Comparison of ENCODE assay signal across 10 cellular contexts in genomic region chr1:235888119-235888643, GRCh38. TPM values are rescaled to one million over a fixed set of nuclear protein-coding genes. Genes with fewer than 3 reads are reported as not detected.
DNase-seq lines count a peak whose midpoint lies in the region; ATAC-seq and TF ChIP-seq lines count a peak whose summit lies in the region.
"Had no signal": no experiment of that assay in that cellular context is flagged by ENCODE, and none has a peak within 500 bp of the region (broad histone marks: within the 10 kb centered on the region; RNA-seq: fewer than 3 reads in every experiment).

No MANE protein-coding gene starts in this region.

- H2BK120ac ChIP-seq in neuronal stem cell (ENCODE audit: low read depth, low read length), result no peak overlapping the region

- no peak overlapping the region for H3K14ac ChIP-seq in neuronal stem cell (ENCODE audit: low read length)

- H2AFZ ChIP-seq in KMS-11 (ENCODE audit: low read depth) (peak overlapping the region; percentile 27; the same call in 1 of the 2 replicates), neuronal stem cell (ENCODE audit: low read length) (no peak overlapping the region)

- H3K36me3 ChIP-seq in KMS-11 (ENCODE audit: insufficient read depth) (no peaks in the 10 kb centered on the region), tibial nerve (no peaks in the 10 kb centered on the region), neuronal stem cell (replicated peaks in 1 of 2; ENCODE audit: control insufficient read depth in 2 of 2, insufficient read depth in 2 of 2, low read length in 2 of 2) (no peaks in the 10 kb centered on the region)
- H3K36me3 ChIP-seq: BLaER1 had no signal

- no peaks in the 10 kb centered on the region for H3K27me3 Mint-ChIP-seq in CD4-positive, alpha-beta T cell
- no peaks in the 10 kb centered on the region for H3K27me3 Mint-ChIP-seq in activated naive CD8-positive, alpha-beta T cell treated with anti-CD3 and anti-CD28 coated beads, Interleukin-2, amount 50 U/mL, for 24 hours

- no peak for TF ChIP-seq EP300 in tibial nerve (IDR thresholded peaks at IDR 0.05)

- TF ChIP-seq CTCF in CD4-positive, alpha-beta T cell (IDR thresholded peaks at IDR 0.05), result no peak
- TF ChIP-seq CTCF in KMS-11 (conservative IDR thresholded peaks at IDR 0.05; ENCODE audit: low read depth, low read length) (no peak), tibial nerve (IDR thresholded peaks at IDR 0.05) (no peak)

- no peak overlapping the region for H4K91ac ChIP-seq in neuronal stem cell (ENCODE audit: low read depth, low read length, poor library complexity)

- H2BK15ac ChIP-seq in neuronal stem cell (ENCODE audit: low read length), result no peak overlapping the region

- TF ChIP-seq POLR2A in tibial nerve (IDR thresholded peaks at IDR 0.05), result no peak

- H3K4me1 ChIP-seq in KMS-11 (ENCODE audit: low read depth, poor library complexity, severe bottlenecking) (peaks cover 18% of the 10 kb centered on the region), tibial nerve (peaks cover 0 to 7% (median 4%) of the 10 kb centered on the region in 4 donors), neuronal stem cell (ENCODE audit: control insufficient read depth in 2 of 2, insufficient read depth in 1 of 2, low read depth in 1 of 2, low read length in 2 of 2) (peaks cover 0 to 8% of the 10 kb centered on the region in 2 donors)
- H3K4me1 ChIP-seq: BLaER1 had no signal

- CTCF ChIA-PET in CD4-positive, alpha-beta T cell (lab: Charles Lee), result interaction anchor here (1.2 to 1.6 kb wide), 3 partner anchors 10 to 384 kb away, joined by 3 read pairs; partner anchors contain the start of gene B3GALNT2

- H3K79me1 ChIP-seq in neuronal stem cell (ENCODE audit: low read depth, low read length), result no peaks in the 10 kb centered on the region

- H3K9me3 ChIP-seq in CD4-positive, alpha-beta T cell (ENCODE audit: control insufficient read depth, low read length), result no peaks in the 10 kb centered on the region
- H3K9me3 ChIP-seq in tibial nerve (no peaks in the 10 kb centered on the region), neuronal stem cell (replicated peaks in 1 of 2; ENCODE audit: control insufficient read depth in 2 of 2, insufficient read depth in 1 of 2, low read depth in 1 of 2, low read length in 2 of 2) (no peaks in the 10 kb centered on the region)
- H3K9me3 ChIP-seq: BLaER1 had no signal

- H3K18ac ChIP-seq in neuronal stem cell (ENCODE audit: low read length), result no peak overlapping the region

- no peak overlapping the region for H3K23ac ChIP-seq in neuronal stem cell (ENCODE audit: low read depth, low read length, poor library complexity)

- H4K8ac ChIP-seq in neuronal stem cell (ENCODE audit: low read depth, low read length), result no peak overlapping the region

- H2BK12ac ChIP-seq in neuronal stem cell (ENCODE audit: low read length), result no peak overlapping the region

- no peaks in the 10 kb centered on the region for H3K27me3 ChIP-seq in CD4-positive, alpha-beta T cell (ENCODE audit: control insufficient read depth, insufficient read depth, low read length)
- H3K27me3 ChIP-seq in KMS-11 (ENCODE audit: insufficient read depth, low read depth) (no peaks in the 10 kb centered on the region), tibial nerve (no peaks in the 10 kb centered on the region), neuronal stem cell (ENCODE audit: control insufficient read depth in 3 of 3, insufficient read depth in 3 of 3, low read depth in 1 of 3, low read length in 3 of 3) (peaks cover 0 to under 1% (median 0%) of the 10 kb centered on the region in 3 experiments)
- H3K27me3 ChIP-seq: BLaER1 had no signal

- H2BK5ac ChIP-seq in neuronal stem cell (ENCODE audit: low read length), result no peak overlapping the region

- 89 to 97% methylated on average over 8 of the region's 8 CpGs for WGBS in tibial nerve, 2 donors
- WGBS in neuronal stem cell (ENCODE audit: extremely low coverage in 2 of 2, insufficient read length in 2 of 2, insufficient replicate concordance in 1 of 2), 2 donors, result no CpG with 5 or more reads among the region's 8 CpGs

- H3K9me3 Mint-ChIP-seq in CD4-positive, alpha-beta T cell, result no peaks in the 10 kb centered on the region
- peaks cover 4% of the 10 kb centered on the region for H3K9me3 Mint-ChIP-seq in activated naive CD8-positive, alpha-beta T cell treated with anti-CD3 and anti-CD28 coated beads, Interleukin-2, amount 50 U/mL, for 24 hours

- H2AK5ac ChIP-seq in neuronal stem cell (ENCODE audit: low read depth, low read length), result no peak overlapping the region

- peak; percentile 92 for ATAC-seq in CD4-positive, alpha-beta T cell (ENCODE audit: poor library complexity)
- peak; percentile 81 for ATAC-seq in GM21447 (IDR thresholded peaks at IDR 0.05; ENCODE audit: unreplicated experiment)
- ATAC-seq in activated naive CD8-positive, alpha-beta T cell treated with anti-CD3 and anti-CD28 coated beads, Interleukin-2, amount 50 U/mL, for 24 hours, result peak; percentile 82
- ATAC-seq in left colon, result no peak

- H3K9ac ChIP-seq in KMS-11, result no peak overlapping the region
- no peak overlapping the region for H3K9ac ChIP-seq in neuronal stem cell (ENCODE audit: low read depth, low read length, poor library complexity)
- H3K9ac ChIP-seq: BLaER1 had no signal

- H3K4me1 Mint-ChIP-seq in CD4-positive, alpha-beta T cell (ENCODE audit: low read depth), result peaks cover 22% of the 10 kb centered on the region
- peaks cover 70% of the 10 kb centered on the region for H3K4me1 Mint-ChIP-seq in activated naive CD8-positive, alpha-beta T cell treated with anti-CD3 and anti-CD28 coated beads, Interleukin-2, amount 50 U/mL, for 24 hours

- no peaks in the 10 kb centered on the region for H3K36me3 Mint-ChIP-seq in CD4-positive, alpha-beta T cell (ENCODE audit: low read depth)
- H3K36me3 Mint-ChIP-seq in activated naive CD8-positive, alpha-beta T cell treated with anti-CD3 and anti-CD28 coated beads, Interleukin-2, amount 50 U/mL, for 24 hours (ENCODE audit: low read depth), result no peaks in the 10 kb centered on the region

- peak overlapping the region; percentile 41 for H3K4me2 ChIP-seq in KMS-11
- H3K4me2 ChIP-seq in neuronal stem cell (ENCODE audit: insufficient read depth, low read length, poor library complexity, severe bottlenecking), result no peak overlapping the region
- H3K4me2 ChIP-seq: BLaER1 had no signal

- no peaks in the 10 kb centered on the region for H4K20me1 ChIP-seq in KMS-11 (ENCODE audit: insufficient read depth)
- H4K20me1 ChIP-seq: BLaER1 had no signal

- DNase-seq in CD4-positive, alpha-beta T cell, result peak in 8 of 10 experiments; percentile 12 to 39 (median 20)
- DNase-seq in activated naive CD8-positive, alpha-beta T cell treated with anti-CD3 and anti-CD28 coated beads, Interleukin-2, amount 50 U/mL, for 24 hours, result peak; percentile 48
- no peak for DNase-seq in effector CD8-positive, alpha-beta T cell (lab: John Stamatoyannopoulos, UW)
- DNase-seq in tibial nerve (ENCODE audit: low spot score in 2 of 2) (no peak), neuronal stem cell (ENCODE audit: low spot score) (no peak), left colon (no peak)

- no peaks in the 10 kb centered on the region for H3K79me2 ChIP-seq in KMS-11 (ENCODE audit: insufficient read depth, low read depth)

- POLR2A ChIA-PET in CD4-positive, alpha-beta T cell (lab: Charles Lee), result interaction anchor here (1.1 to 2.8 kb wide), 2 partner anchors 20 to 22 kb away, joined by 3 to 11 read pairs; partner anchors contain the start of gene LYST

- H3K4me3 Mint-ChIP-seq in CD4-positive, alpha-beta T cell, result peak overlapping the region; percentile 81
- H3K4me3 Mint-ChIP-seq in activated naive CD8-positive, alpha-beta T cell treated with anti-CD3 and anti-CD28 coated beads, Interleukin-2, amount 50 U/mL, for 24 hours, result peak overlapping the region; percentile 52

- peak overlapping the region; percentile 86 for H3K27ac Mint-ChIP-seq in CD4-positive, alpha-beta T cell
- H3K27ac Mint-ChIP-seq in activated naive CD8-positive, alpha-beta T cell treated with anti-CD3 and anti-CD28 coated beads, Interleukin-2, amount 50 U/mL, for 24 hours, result peak overlapping the region; percentile 91

- no peak overlapping the region for H3K4ac ChIP-seq in neuronal stem cell (ENCODE audit: low read length)

- intact Hi-C loops in CD4-positive, alpha-beta T cell (cut with DNase I, micrococcal nuclease), result loop anchor here in 1 of 2 experiments (2.0 kb wide), 1 partner anchor 19 kb away; no protein-coding TSS in a partner anchor
- intact Hi-C loops in left colon (cut with DNase I, micrococcal nuclease), result no loop called here

- H3K4me3 ChIP-seq in KMS-11 (IDR thresholded peaks at IDR 0.05; ENCODE audit: insufficient read depth, low read depth, low read length) (no peak overlapping the region), tibial nerve (no peak overlapping the region), neuronal stem cell (ENCODE audit: low read length in 2 of 2) (no peak overlapping the region)
- H3K4me3 ChIP-seq: BLaER1, SK-N-MC had no signal

- peak overlapping the region; percentile 40 for H3K27ac ChIP-seq in CD4-positive, alpha-beta T cell (ENCODE audit: low read depth, low read length)
- H3K27ac ChIP-seq in KMS-11 (peak overlapping the region; percentile 43; the same call in 1 of the 2 replicates), tibial nerve (no peak overlapping the region), neuronal stem cell (replicated peaks; ENCODE audit: low read length) (no peak overlapping the region)
- H3K27ac ChIP-seq: BLaER1, SK-N-MC had no signal

RNA-seq across cellular contexts. Expression of gene LYST, which starts 21.5 kb away (rescaled TPM):
- total RNA-seq in CD4-positive, alpha-beta T cell, result 10 to 100 TPM; 24.9 to 26.8 TPM
- total RNA-seq in tibial nerve (10 to 100 TPM; 48.0 to 62.8 (median 61.0) TPM), left colon (10 to 100 TPM; 22.4 to 31.1 TPM)
- polyA plus RNA-seq in neuronal stem cell (2013, experiment 1 of 2), result 2.1 TPM
- 1.4 TPM for polyA plus RNA-seq in neuronal stem cell (2013, experiment 2 of 2)

Comparison
In these comparisons a context has a peak if more than half of its experiments do, and no peak if none do; other contexts are left out.
1. DNase-seq: peak in CD4-positive, alpha-beta T cell (8 of 10) and activated naive CD8-positive, alpha-beta T cell treated with anti-CD3 and anti-CD28 coated beads, Interleukin-2, amount 50 U/mL, for 24 hours (single experiment); none in effector CD8-positive, alpha-beta T cell (single experiment), tibial nerve (0 of 2), neuronal stem cell (single experiment) and left colon (0 of 2).
2. H3K27ac ChIP-seq: peak in CD4-positive, alpha-beta T cell (single experiment) and KMS-11 (single experiment); none in tibial nerve (0 of 4) and neuronal stem cell (single experiment).